ENCODE assay signal across 1 cellular context in the genomic region with DNA sequence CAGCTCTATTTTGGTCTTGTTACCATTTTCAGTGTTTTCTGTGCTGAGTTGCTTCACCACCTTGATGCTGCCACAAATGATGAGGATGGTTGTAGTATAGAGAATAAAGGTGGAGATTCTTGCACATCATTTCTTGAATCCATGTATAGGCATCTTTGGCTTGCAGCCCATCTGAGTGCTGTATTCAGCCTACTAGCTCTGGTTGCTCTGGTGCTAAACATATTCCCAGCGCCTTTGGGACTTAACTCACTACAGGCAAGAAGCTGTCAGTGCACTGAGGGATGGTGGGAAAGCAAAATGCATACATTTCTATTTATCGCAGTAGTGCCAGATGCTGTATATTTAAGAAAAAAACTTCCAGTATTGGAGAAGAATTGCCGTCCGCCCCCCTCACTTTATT.
TF ChIP-seq lines count a peak whose summit lies in the region.

No MANE protein-coding gene starts in this region.

TF ChIP-seq in WTC11, 78 proteins besides CTCF, POLR2A, EP300 and RAD21 (continued from another document):
- TF ChIP-seq, protein P1, sequence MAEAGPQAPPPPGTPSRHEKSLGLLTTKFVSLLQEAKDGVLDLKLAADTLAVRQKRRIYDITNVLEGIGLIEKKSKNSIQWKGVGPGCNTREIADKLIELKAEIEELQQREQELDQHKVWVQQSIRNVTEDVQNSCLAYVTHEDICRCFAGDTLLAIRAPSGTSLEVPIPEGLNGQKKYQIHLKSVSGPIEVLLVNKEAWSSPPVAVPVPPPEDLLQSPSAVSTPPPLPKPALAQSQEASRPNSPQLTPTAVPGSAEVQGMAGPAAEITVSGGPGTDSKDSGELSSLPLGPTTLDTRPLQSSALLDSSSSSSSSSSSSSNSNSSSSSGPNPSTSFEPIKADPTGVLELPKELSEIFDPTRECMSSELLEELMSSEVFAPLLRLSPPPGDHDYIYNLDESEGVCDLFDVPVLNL (CRISPR knock-in tag; IDR thresholded peaks at IDR 0.05; ENCODE audit: borderline replicate concordance, low read depth) = no peak
- TF ChIP-seq IRF2 (CRISPR knock-in tag; IDR thresholded peaks at IDR 0.05; ENCODE audit: borderline replicate concordance, low read depth) (no peak), TEAD1 (CRISPR knock-in tag; IDR thresholded peaks at IDR 0.05) (no peak), SP1 (CRISPR knock-in tag; conservative IDR thresholded peaks at IDR 0.05) (no peak), TEAD4 (CRISPR knock-in tag; IDR thresholded peaks at IDR 0.05) (no peak), FOXJ3 (CRISPR knock-in tag; IDR thresholded peaks at IDR 0.05; ENCODE audit: borderline replicate concordance) (no peak)
- TF ChIP-seq, protein P2, sequence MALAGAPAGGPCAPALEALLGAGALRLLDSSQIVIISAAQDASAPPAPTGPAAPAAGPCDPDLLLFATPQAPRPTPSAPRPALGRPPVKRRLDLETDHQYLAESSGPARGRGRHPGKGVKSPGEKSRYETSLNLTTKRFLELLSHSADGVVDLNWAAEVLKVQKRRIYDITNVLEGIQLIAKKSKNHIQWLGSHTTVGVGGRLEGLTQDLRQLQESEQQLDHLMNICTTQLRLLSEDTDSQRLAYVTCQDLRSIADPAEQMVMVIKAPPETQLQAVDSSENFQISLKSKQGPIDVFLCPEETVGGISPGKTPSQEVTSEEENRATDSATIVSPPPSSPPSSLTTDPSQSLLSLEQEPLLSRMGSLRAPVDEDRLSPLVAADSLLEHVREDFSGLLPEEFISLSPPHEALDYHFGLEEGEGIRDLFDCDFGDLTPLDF (CRISPR knock-in tag; IDR thresholded peaks at IDR 0.05) = no peak
